8 cellular contexts compared by ENCODE assay signal in the genomic region with DNA sequence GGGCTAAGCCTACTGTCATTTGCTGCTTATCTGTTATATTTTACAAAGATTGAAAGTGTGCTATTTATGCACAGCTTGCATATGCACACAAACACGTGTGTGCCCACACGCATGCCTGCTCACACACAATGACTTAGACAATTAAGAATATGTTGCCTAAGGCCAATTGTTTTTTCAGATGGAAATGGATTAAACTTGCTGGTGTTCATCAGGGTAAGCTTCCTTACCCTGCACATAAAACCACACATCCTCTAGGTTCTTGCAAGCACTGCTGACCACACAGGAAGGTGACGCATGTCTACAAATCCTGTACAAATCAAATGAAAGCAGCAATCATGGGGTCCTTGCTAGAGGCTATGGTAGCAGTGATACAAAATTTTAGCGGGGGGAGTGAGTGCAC.
DNase-seq lines count a peak whose midpoint lies in the region; ATAC-seq and TF ChIP-seq lines count a peak whose summit lies in the region.

No MANE protein-coding gene starts in this region.

- peak; percentile 64 for DNase-seq in stimulated activated CD4-positive, alpha-beta T cell treated with anti-CD3 and anti-CD28 coated beads, Interleukin-15, amount 100 ng/mL, for 24 hours
- DNase-seq in stimulated activated CD4-positive, alpha-beta T cell treated with anti-CD3 and anti-CD28 coated beads, Interleukin-2, amount 100 ng/mL, for 48 hours, result no peak
- DNase-seq in activated CD8-positive, alpha-beta memory T cell treated with anti-CD3 and anti-CD28 coated beads for 24 hours, result peak; percentile 66
- DNase-seq in fibroblast of pulmonary artery (ENCODE audit: low read depth) (peak; percentile 26), NCI-H2227 treated with DMSO at 0.1 percent for 48 hours (lab: John Stamatoyannopoulos, UW) (no peak)

- ATAC-seq in GM18870 (IDR thresholded peaks at IDR 0.05; ENCODE audit: unreplicated experiment) (no peak), HG02885 (IDR thresholded peaks at IDR 0.05; ENCODE audit: poor library complexity, unreplicated experiment) (no peak), GM21360 (IDR thresholded peaks at IDR 0.05; ENCODE audit: unreplicated experiment) (no peak)

- H3K4me3 ChIP-seq in fibroblast of pulmonary artery (replicated peaks; ENCODE audit: low read depth, low read length), result no peak overlapping the region

- no peak for TF ChIP-seq CTCF in fibroblast of pulmonary artery (IDR thresholded peaks at IDR 0.05; ENCODE audit: low read length, missing control alignments)

Comparison
In these comparisons a context has a peak if more than half of its experiments do, and no peak if none do; other contexts are left out.
1. DNase-seq: peak in stimulated activated CD4-positive, alpha-beta T cell treated with anti-CD3 and anti-CD28 coated beads, Interleukin-15, amount 100 ng/mL, for 24 hours (single experiment), activated CD8-positive, alpha-beta memory T cell treated with anti-CD3 and anti-CD28 coated beads for 24 hours (single experiment) and fibroblast of pulmonary artery (single experiment); none in stimulated activated CD4-positive, alpha-beta T cell treated with anti-CD3 and anti-CD28 coated beads, Interleukin-2, amount 100 ng/mL, for 48 hours (0 of 2) and NCI-H2227 treated with DMSO at 0.1 percent for 48 hours (single experiment).